24 cellular contexts compared by ENCODE assay signal in genomic region chr9:123036886-123037540, GRCh38. TPM values are rescaled to one million over a fixed set of nuclear protein-coding genes. Genes with fewer than 3 reads are reported as not detected.
DNase-seq lines count a peak whose midpoint lies in the region; TF ChIP-seq lines count a peak whose summit lies in the region.
"Had no signal": no experiment of that assay in that cellular context is flagged by ENCODE, and none has a peak within 500 bp of the region (broad histone marks: within the 10 kb centered on the region; RNA-seq: fewer than 3 reads in every experiment).

No MANE protein-coding gene starts in this region.

- no peak overlapping the region for H3K4me3 Mint-ChIP-seq in activated naive CD8-positive, alpha-beta T cell
- H3K4me3 Mint-ChIP-seq in activated naive CD8-positive, alpha-beta T cell treated with anti-CD3 and anti-CD28 coated beads for 36 hours = no peak overlapping the region
- H3K4me3 Mint-ChIP-seq in nephron progenitor cell = no peak overlapping the region
- H3K4me3 Mint-ChIP-seq: effector memory CD8-positive, alpha-beta T cell; T-helper 1 cell treated with Interleukin-12 subunit alpha and Interleukin-12 subunit beta and Interleukin-4 antibody, amounts not matched to agents 30 μg/mL and 1 μg/mL, for 36 hours had no signal

- H3K27ac ChIP-seq in fibroblast of lung (ENCODE audit: insufficient read depth, low read length) (peak overlapping the region; percentile 42), thyroid gland (peak overlapping the region; percentile 18 to 76 (median 42))
- H3K27ac ChIP-seq: 22Rv1, brain microvascular endothelial cell, foreskin keratinocyte, right lobe of liver had no signal

- peak overlapping the region; percentile 13 for H3K27ac Mint-ChIP-seq in activated naive CD8-positive, alpha-beta T cell
- no peak overlapping the region for H3K27ac Mint-ChIP-seq in activated naive CD8-positive, alpha-beta T cell treated with anti-CD3 and anti-CD28 coated beads for 36 hours
- H3K27ac Mint-ChIP-seq in nephron progenitor cell = peak overlapping the region; percentile 23
- H3K27ac Mint-ChIP-seq: effector memory CD8-positive, alpha-beta T cell; T-helper 1 cell treated with Interleukin-12 subunit alpha and Interleukin-12 subunit beta and Interleukin-4 antibody, amounts not matched to agents 30 μg/mL and 1 μg/mL, for 36 hours had no signal

- no peaks in the 10 kb centered on the region for H3K27me3 ChIP-seq in fibroblast of lung (ENCODE audit: control insufficient read depth, insufficient read depth, low read length)
- no peaks in the 10 kb centered on the region for H3K27me3 ChIP-seq in thyroid gland
- H3K27me3 ChIP-seq: brain microvascular endothelial cell, foreskin keratinocyte, right lobe of liver had no signal

- H4K20me1 ChIP-seq in fibroblast of lung (ENCODE audit: control insufficient read depth, extremely low read depth, insufficient read depth, low read length) = no peaks in the 10 kb centered on the region

- H3K79me2 ChIP-seq in fibroblast of lung (ENCODE audit: control insufficient read depth, insufficient read depth, low read length) = no peaks in the 10 kb centered on the region

- no peak for TF ChIP-seq POLR2A in thyroid gland (IDR thresholded peaks at IDR 0.05)

- H3K9me3 ChIP-seq in fibroblast of lung (ENCODE audit: control insufficient read depth, insufficient read depth, low read depth, low read length) = no peaks in the 10 kb centered on the region
- no peaks in the 10 kb centered on the region for H3K9me3 ChIP-seq in thyroid gland
- H3K9me3 ChIP-seq: right lobe of liver had no signal

- H2AFZ ChIP-seq in fibroblast of lung (ENCODE audit: low read length) = no peak overlapping the region

- H3K4me1 Mint-ChIP-seq in activated naive CD8-positive, alpha-beta T cell (ENCODE audit: low read depth) = peaks cover 11% of the 10 kb centered on the region
- peaks cover 12% of the 10 kb centered on the region for H3K4me1 Mint-ChIP-seq in activated naive CD8-positive, alpha-beta T cell treated with anti-CD3 and anti-CD28 coated beads for 36 hours
- peaks cover 21% of the 10 kb centered on the region for H3K4me1 Mint-ChIP-seq in nephron progenitor cell

- H3K9ac ChIP-seq in fibroblast of lung (ENCODE audit: insufficient read depth, low read length) = no peak overlapping the region

- peaks cover 17% of the 10 kb centered on the region for H3K36me3 Mint-ChIP-seq in activated naive CD8-positive, alpha-beta T cell
- H3K36me3 Mint-ChIP-seq in activated naive CD8-positive, alpha-beta T cell treated with anti-CD3 and anti-CD28 coated beads for 36 hours = peaks cover 4% of the 10 kb centered on the region
- peaks cover 16% of the 10 kb centered on the region for H3K36me3 Mint-ChIP-seq in nephron progenitor cell (ENCODE audit: low read depth)

- H3K27me3 Mint-ChIP-seq in activated naive CD8-positive, alpha-beta T cell = no peaks in the 10 kb centered on the region
- H3K27me3 Mint-ChIP-seq in activated naive CD8-positive, alpha-beta T cell treated with anti-CD3 and anti-CD28 coated beads for 36 hours = no peaks in the 10 kb centered on the region
- H3K27me3 Mint-ChIP-seq in nephron progenitor cell (ENCODE audit: low read depth, poor library complexity) = no peaks in the 10 kb centered on the region
- H3K27me3 Mint-ChIP-seq: effector memory CD8-positive, alpha-beta T cell had no signal

- H3K4me2 ChIP-seq in fibroblast of lung (ENCODE audit: extremely low read depth, insufficient read depth, low read length) = peak overlapping the region; percentile 54

- intact Hi-C loops in thyroid gland (cut with DNase I) = no loop called here

- H3K4me3 ChIP-seq in fibroblast of lung (replicated peaks in 1 of 4; ENCODE audit: control extremely low read depth in 1 of 4, insufficient read depth in 1 of 4, low read depth in 3 of 4, low read length in 4 of 4) = no peak overlapping the region
- no peak overlapping the region for H3K4me3 ChIP-seq in thyroid gland (replicated peaks in 1 of 3)
- H3K4me3 ChIP-seq: right lobe of liver had no signal

- no peaks in the 10 kb centered on the region for H3K36me3 ChIP-seq in fibroblast of lung (ENCODE audit: control insufficient read depth, insufficient read depth, low read length)
- H3K36me3 ChIP-seq in thyroid gland = peaks cover 0 to 5% of the 10 kb centered on the region in 2 donors
- H3K36me3 ChIP-seq: brain microvascular endothelial cell, right lobe of liver had no signal

- no peak for DNase-seq in activated naive CD8-positive, alpha-beta T cell treated with anti-CD3 and anti-CD28 coated beads for 36 hours
- peak in 1 of 2 donors; percentile 43 for DNase-seq in fibroblast of lung (ENCODE audit: low read depth in 2 of 2)
- DNase-seq in nephron progenitor cell = no peak
- DNase-seq in thyroid gland = no peak
- DNase-seq in GOT3 (lab: John Stamatoyannopoulos, UW) = no peak
- no peak for DNase-seq in OCI-M1 (lab: John Stamatoyannopoulos, UW)
- DNase-seq in stimulated activated CD4-positive, alpha-beta T cell treated with anti-CD3 and anti-CD28 coated beads, Interleukin-4, amount 100 ng/mL, for 1 hour = no peak
- DNase-seq: activated CD4-positive, CD25-positive, alpha-beta regulatory T cell; activated gamma-delta T cell; brain microvascular endothelial cell; DMS 273 treated with DMSO at 0.1 percent for 48 hours; effector memory CD8-positive, alpha-beta T cell; foreskin keratinocyte; midbrain; NCI-H1694; NCI-H345; NK-92 treated with Interleukin-12 subunit alpha and Interleukin-12 subunit beta, amount 100 ng/mL, for 24 hours; right lobe of liver; stimulated activated CD4-positive, alpha-beta T cell treated with anti-CD3 and anti-CD28 coated beads, Interleukin-4, amount 100 ng/mL, for 24 hours; stimulated activated CD8-positive, alpha-beta memory T cell treated with anti-CD3 and anti-CD28 coated beads, Interleukin-4, amount 100 ng/mL, for 48 hours had no signal

- TF ChIP-seq CTCF in fibroblast of lung (conservative IDR thresholded peaks at IDR 0.05 in 1 of 2, IDR thresholded peaks at IDR 0.05 in 1 of 2; ENCODE audit: low read depth in 1 of 2, low read length in 2 of 2) (no peak), nephron progenitor cell (IDR thresholded peaks at IDR 0.05) (no peak), thyroid gland (IDR thresholded peaks at IDR 0.05) (no peak)

- WGBS in thyroid gland, 2 donors = 57 to 62% methylated on average over 3 of the region's 3 CpGs

- no peaks in the 10 kb centered on the region for H3K9me3 Mint-ChIP-seq in activated naive CD8-positive, alpha-beta T cell (ENCODE audit: low read depth)
- H3K9me3 Mint-ChIP-seq in activated naive CD8-positive, alpha-beta T cell treated with anti-CD3 and anti-CD28 coated beads for 36 hours = no peaks in the 10 kb centered on the region
- H3K9me3 Mint-ChIP-seq in nephron progenitor cell = no peaks in the 10 kb centered on the region
- H3K9me3 Mint-ChIP-seq: effector memory CD8-positive, alpha-beta T cell; T-helper 1 cell treated with Interleukin-12 subunit alpha and Interleukin-12 subunit beta and Interleukin-4 antibody, amounts not matched to agents 30 μg/mL and 1 μg/mL, for 36 hours had no signal

- peaks cover 10% of the 10 kb centered on the region for H3K4me1 ChIP-seq in fibroblast of lung (ENCODE audit: control insufficient read depth, extremely low read depth, insufficient read depth, low read length)
- H3K4me1 ChIP-seq in thyroid gland = peaks cover 40 to 58% of the 10 kb centered on the region in 2 donors
- H3K4me1 ChIP-seq: foreskin keratinocyte had no signal

RNA-seq across cellular contexts. Expression of gene GPR21, which starts 3.5 kb away (rescaled TPM):
- under 1 TPM in 1 of 2 experiments, not detected in 1; 0.42 TPM for total RNA-seq in activated naive CD8-positive, alpha-beta T cell treated with anti-CD3 and anti-CD28 coated beads for 36 hours
- 0.66 and 1.0 TPM in 2 replicates for total RNA-seq in fibroblast of lung
- 1.2 TPM in 1 of 2 replicates, not detected in the other for polyA plus RNA-seq in fibroblast of lung
- polyA plus RNA-seq in fibroblast of lung (2012) = not detected in 2 replicates
- polyA minus RNA-seq in fibroblast of lung (ENCODE audit: low replicate concordance) = 1.5 and 5.7 TPM in 2 replicates
- 10 to 100 TPM in 1 of 4 donors, 1 to 10 TPM in 3; 4.0 to 11.8 (median 5.7) TPM for total RNA-seq in thyroid gland
- polyA plus RNA-seq: BJ, foreskin keratinocyte had no signal
